14 cellular contexts compared by ENCODE assay signal in the genomic region with DNA sequence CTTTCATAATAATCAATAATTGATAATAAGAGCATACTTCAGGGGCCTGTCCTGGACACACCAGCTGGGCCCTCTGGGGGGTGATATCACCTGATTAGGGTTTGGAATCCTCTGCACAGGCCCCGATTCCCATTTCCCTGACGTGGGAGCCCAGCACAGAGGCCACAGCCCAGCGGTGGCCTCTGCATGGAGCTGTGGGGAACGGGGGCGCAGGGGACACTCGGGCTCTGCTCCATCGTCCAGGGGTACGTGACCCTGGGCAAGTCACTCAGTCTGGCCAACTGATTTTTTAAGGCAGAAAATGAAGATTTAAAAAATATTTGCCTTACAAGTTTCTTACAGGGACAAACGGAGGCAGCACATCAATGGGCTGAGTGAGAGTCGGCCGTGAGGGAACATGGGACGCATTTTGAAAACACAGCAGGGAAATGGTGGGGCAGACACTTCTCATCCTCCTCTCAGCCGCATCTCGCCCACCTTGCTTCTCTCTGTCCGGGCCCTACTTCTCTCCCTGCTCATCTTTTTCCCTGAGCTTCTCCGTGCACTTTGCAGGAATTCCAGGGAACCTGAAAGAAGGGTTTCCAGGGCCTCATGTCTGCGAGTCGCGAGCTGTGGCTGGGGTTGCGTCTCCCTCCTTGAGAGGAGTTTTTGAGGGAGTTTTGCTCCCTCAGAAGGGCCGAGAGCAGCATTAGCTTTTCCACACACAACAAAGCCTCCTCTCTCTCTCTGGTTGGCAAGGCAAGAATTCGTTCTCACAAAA.
A peak's percentile ranks its signal among the peaks of the same experiment; 100 is the strongest.
DNase-seq lines count a peak whose midpoint lies in the region; ATAC-seq and TF ChIP-seq lines count a peak whose summit lies in the region.
"Had no signal": no experiment of that assay in that cellular context is flagged by ENCODE, and none has a peak within 500 bp of the region (broad histone marks: within the 10 kb centered on the region; RNA-seq: fewer than 3 reads in every experiment).

No MANE protein-coding gene starts in this region.

- ATAC-seq in HG02970 (IDR thresholded peaks at IDR 0.05; ENCODE audit: low FRiP score, unreplicated experiment): no peak

- H3K36me3 Mint-ChIP-seq in activated T-cell treated with anti-CD3 and anti-CD28 coated beads, Interleukin-2, amount 50 U/mL, for 24 hours (ENCODE audit: low read depth): no peaks in the 10 kb centered on the region
- H3K36me3 Mint-ChIP-seq in type B pancreatic cell: peaks cover 3% of the 10 kb centered on the region

- no peak overlapping the region for H3K4me3 Mint-ChIP-seq in activated T-cell treated with anti-CD3 and anti-CD28 coated beads, Interleukin-2, amount 50 U/mL, for 24 hours
- H3K4me3 Mint-ChIP-seq in type B pancreatic cell: no peak overlapping the region

- no peak for TF ChIP-seq CTCF in type B pancreatic cell (conservative IDR thresholded peaks at IDR 0.05)

- no peaks in the 10 kb centered on the region for H3K4me1 Mint-ChIP-seq in activated T-cell treated with anti-CD3 and anti-CD28 coated beads, Interleukin-2, amount 50 U/mL, for 24 hours (ENCODE audit: low read depth)
- peaks cover 14% of the 10 kb centered on the region for H3K4me1 Mint-ChIP-seq in type B pancreatic cell (ENCODE audit: unreplicated experiment)

- DNase-seq in activated T-cell treated with anti-CD3 and anti-CD28 coated beads, Interleukin-2, amount 50 U/mL, for 24 hours: peak; percentile 6
- DNase-seq in activated T-cell treated with anti-CD3 and anti-CD28 coated beads for 4 hours (no peak), HuH-7 (ENCODE audit: low spot score) (peak; percentile 3), medulla oblongata (ENCODE audit: extremely low spot score) (peak; percentile 41), type B pancreatic cell (ENCODE audit: extremely low spot score, unreplicated experiment) (peak; percentile 39), mucosa of gallbladder (ENCODE audit: low spot score) (no peak), NCI-H2227 treated with DMSO at 0.1 percent for 48 hours (lab: John Stamatoyannopoulos, UW) (no peak)
- DNase-seq: KG1, NCI-H1417 treated with DMSO at 0.1 percent for 48 hours, NCI-H1930, NCI-H2171, NCI-H446 treated with DMSO at 0.1 percent for 48 hours, SHP77 treated with DMSO at 0.1 percent for 48 hours had no signal

- peaks cover 57% of the 10 kb centered on the region for H3K27me3 Mint-ChIP-seq in activated T-cell treated with anti-CD3 and anti-CD28 coated beads, Interleukin-2, amount 50 U/mL, for 24 hours
- no peaks in the 10 kb centered on the region for H3K27me3 Mint-ChIP-seq in type B pancreatic cell

- H3K27ac Mint-ChIP-seq in activated T-cell treated with anti-CD3 and anti-CD28 coated beads, Interleukin-2, amount 50 U/mL, for 24 hours: no peak overlapping the region
- peak overlapping the region; percentile 69 for H3K27ac Mint-ChIP-seq in type B pancreatic cell

- H3K9me3 Mint-ChIP-seq in activated T-cell treated with anti-CD3 and anti-CD28 coated beads, Interleukin-2, amount 50 U/mL, for 24 hours: no peaks in the 10 kb centered on the region
- peaks cover 3% of the 10 kb centered on the region for H3K9me3 Mint-ChIP-seq in type B pancreatic cell

Comparison
In these comparisons a context has a peak if more than half of its experiments do, and no peak if none do; other contexts are left out.
1. DNase-seq: peak in activated T-cell treated with anti-CD3 and anti-CD28 coated beads, Interleukin-2, amount 50 U/mL, for 24 hours (single experiment), HuH-7 (single experiment), medulla oblongata (single experiment) and type B pancreatic cell (single experiment); none in activated T-cell treated with anti-CD3 and anti-CD28 coated beads for 4 hours (single experiment), mucosa of gallbladder (single experiment) and NCI-H2227 treated with DMSO at 0.1 percent for 48 hours (single experiment).